Comparison of ENCODE assay signal across 8 cellular contexts in genomic region chr15:32615871-32616426, GRCh38. TPM values are rescaled to one million over a fixed set of nuclear protein-coding genes. Genes with fewer than 3 reads are reported as not detected.
DNase-seq lines count a peak whose midpoint lies in the region; ATAC-seq and TF ChIP-seq lines count a peak whose summit lies in the region.
"Not testable (repeated sequence)": the region's sequence is repeated elsewhere in the genome, so short reads cannot be mapped to it uniquely, and the experiment has no call there.

No MANE protein-coding gene starts in this region.

- H3K9me3 ChIP-seq in SK-N-MC (ENCODE audit: low read depth, low read length); heart left ventricle; suprapubic skin: not testable (repeated sequence)

- H3K27me3 Mint-ChIP-seq in natural killer cell treated with Interleukin-12 subunit alpha and Interleukin-12 subunit beta and Interleukin-15 and Interleukin-18, amount 100 ng/mL, for 72 hours: not testable (repeated sequence)

- peak; percentile 11 for ATAC-seq in GM21528 (IDR thresholded peaks at IDR 0.05; ENCODE audit: low FRiP score, unreplicated experiment)
- ATAC-seq in HG03342 (IDR thresholded peaks at IDR 0.05; ENCODE audit: unreplicated experiment): peak; percentile 8
- not testable (repeated sequence) for ATAC-seq in heart left ventricle
- ATAC-seq in natural killer cell treated with Interleukin-12 subunit alpha and Interleukin-12 subunit beta and Interleukin-15 and Interleukin-18, amount 100 ng/mL, for 72 hours: peak; percentile 58 to 62

- DNase-seq in ELF-1 (ENCODE audit: low read depth, low spot score): peak; percentile 25
- DNase-seq in SK-N-MC (ENCODE audit: low read depth, low spot score); astrocyte of the spinal cord (ENCODE audit: low read depth, low spot score); heart left ventricle; natural killer cell treated with Interleukin-12 subunit alpha and Interleukin-12 subunit beta and Interleukin-15 and Interleukin-18, amount 100 ng/mL, for 72 hours (ENCODE audit: low spot score); suprapubic skin (ENCODE audit: low spot score in 2 of 2): not testable (repeated sequence)

- not testable (repeated sequence) for TF ChIP-seq POLR2A in heart left ventricle (IDR thresholded peaks at IDR 0.05); suprapubic skin (IDR thresholded peaks at IDR 0.05)

- H3K4me3 ChIP-seq in SK-N-MC: peak overlapping the region; percentile 86
- peak overlapping the region; percentile 67 for H3K4me3 ChIP-seq in astrocyte of the spinal cord (ENCODE audit: low read depth, low read length)
- H3K4me3 ChIP-seq in heart left ventricle: peak overlapping the region; percentile 26 to 66 (median 56)
- H3K4me3 ChIP-seq in suprapubic skin: peak overlapping the region; percentile 59

- H3K4me3 Mint-ChIP-seq in natural killer cell treated with Interleukin-12 subunit alpha and Interleukin-12 subunit beta and Interleukin-15 and Interleukin-18, amount 100 ng/mL, for 72 hours: peak overlapping the region; percentile 94

- H3K27me3 ChIP-seq in heart left ventricle, suprapubic skin: not testable (repeated sequence)

- peaks cover 13 to 26% of the 10 kb centered on the region in 2 donors for H3K4me1 Mint-ChIP-seq in natural killer cell treated with Interleukin-12 subunit alpha and Interleukin-12 subunit beta and Interleukin-15 and Interleukin-18, amount 100 ng/mL, for 72 hours (ENCODE audit: low read depth in 2 of 2)

- peak overlapping the region; percentile 92 for H3K9ac ChIP-seq in SK-N-MC (ENCODE audit: insufficient read length)

- not testable (repeated sequence) for TF ChIP-seq CTCF in astrocyte of the spinal cord (IDR thresholded peaks at IDR 0.05; ENCODE audit: low read depth, low read length); heart left ventricle (IDR thresholded peaks at IDR 0.05); suprapubic skin (IDR thresholded peaks at IDR 0.05)

- intact Hi-C loops in heart left ventricle (cut with DNase I): not testable (repeated sequence)

- H3K4me1 ChIP-seq in heart left ventricle, suprapubic skin: not testable (repeated sequence)

- in situ Hi-C loops in astrocyte of the spinal cord (cut with HindIII; ENCODE audit: low sequenced_read_pairs): not testable (repeated sequence)

- peak overlapping the region; percentile 90 to 97 for H3K27ac Mint-ChIP-seq in natural killer cell treated with Interleukin-12 subunit alpha and Interleukin-12 subunit beta and Interleukin-15 and Interleukin-18, amount 100 ng/mL, for 72 hours

- peaks cover 15% of the 10 kb centered on the region for H3K36me3 Mint-ChIP-seq in natural killer cell treated with Interleukin-12 subunit alpha and Interleukin-12 subunit beta and Interleukin-15 and Interleukin-18, amount 100 ng/mL, for 72 hours

- H3K36me3 ChIP-seq in SK-N-MC (ENCODE audit: insufficient read depth, low read length); heart left ventricle; suprapubic skin: not testable (repeated sequence)

- 0 to 2% (median 0%) methylated on average over 17 to 24 of the region's 24 CpGs for WGBS in heart left ventricle, 4 donors
- WGBS in suprapubic skin: under 1% methylated on average over 24 of the region's 24 CpGs

- H3K27ac ChIP-seq in SK-N-MC: peak overlapping the region; percentile 68; the same call in 1 of the 2 replicates
- peak overlapping the region in 2 of 12 donors; percentile 42 to 76 for H3K27ac ChIP-seq in heart left ventricle
- H3K27ac ChIP-seq in suprapubic skin: not testable (repeated sequence)

- not testable (repeated sequence) for H3K9me3 Mint-ChIP-seq in natural killer cell treated with Interleukin-12 subunit alpha and Interleukin-12 subunit beta and Interleukin-15 and Interleukin-18, amount 100 ng/mL, for 72 hours

- TF ChIP-seq EP300 in suprapubic skin (IDR thresholded peaks at IDR 0.05): not testable (repeated sequence)

RNA-seq across cellular contexts. Expression of gene ARHGAP11A, which starts 0.6 kb away (rescaled TPM):
- 10 to 100 TPM in 1 of 9 donors, 1 to 10 TPM in 6, under 1 TPM in 2; 0.91 to 11.1 (median 1.9) TPM for total RNA-seq in heart left ventricle
- under 1 TPM; 0.61 to 0.87 TPM for polyA plus RNA-seq in heart left ventricle
- total RNA-seq in natural killer cell treated with Interleukin-12 subunit alpha and Interleukin-12 subunit beta and Interleukin-15 and Interleukin-18, amount 100 ng/mL, for 72 hours: 100 to 1,000 TPM in 1 of 2 donors, 10 to 100 TPM in 1; 89.9 to 108 TPM
- total RNA-seq in suprapubic skin: 1 to 10 TPM; 5.8 to 7.5 (median 6.9) TPM

RNA-seq across cellular contexts. Expression of gene GOLGA8N, which starts 22.7 kb away (rescaled TPM):
- total RNA-seq in heart left ventricle (10 to 100 TPM in 1 of 9 donors, 1 to 10 TPM in 8; 3.8 to 10.2 (median 5.1) TPM), suprapubic skin (10 to 100 TPM in 1 of 4 donors, 1 to 10 TPM in 3; 3.0 to 23.3 (median 5.2) TPM)
- 10 to 100 TPM in 1 of 2 donors, 1 to 10 TPM in 1; 1.7 to 12.6 TPM for polyA plus RNA-seq in heart left ventricle
- 100 to 1,000 TPM in 1 of 2 donors, 10 to 100 TPM in 1; 65.7 to 150 TPM for total RNA-seq in natural killer cell treated with Interleukin-12 subunit alpha and Interleukin-12 subunit beta and Interleukin-15 and Interleukin-18, amount 100 ng/mL, for 72 hours

RNA-seq across cellular contexts. Expression of gene SCG5, which starts 25.6 kb away (rescaled TPM):
- total RNA-seq in heart left ventricle (1 to 10 TPM in 2 of 9 donors, under 1 TPM in 1, not detected in 6; 0.54 to 5.3 (median 1.1) TPM), suprapubic skin (not detected)
- under 1 TPM in 1 of 2 donors, not detected in 1; 0.54 TPM for polyA plus RNA-seq in heart left ventricle
- 1 to 10 TPM in 1 of 2 donors, under 1 TPM in 1; 0.74 to 3.8 TPM for total RNA-seq in natural killer cell treated with Interleukin-12 subunit alpha and Interleukin-12 subunit beta and Interleukin-15 and Interleukin-18, amount 100 ng/mL, for 72 hours

Comparison
In these comparisons a context has a peak if more than half of its experiments do, and no peak if none do; other contexts are left out.
1. RNA of gene ARHGAP11A, which starts 0.6 kb away (total RNA-seq): 89.9 to 108 TPM in natural killer cell treated with Interleukin-12 subunit alpha and Interleukin-12 subunit beta and Interleukin-15 and Interleukin-18, amount 100 ng/mL, for 72 hours; 5.8 to 7.5 TPM in suprapubic skin and 0.91 to 11.1 TPM in heart left ventricle; every median in the first group is over 4 times any median in the second.
2. Peak in every context shown above with its lines, with median percentiles within 50 percentile points of each other: H3K4me3 ChIP-seq.